In genomic region chr12:48810817-48811453, GRCh38 we compare ENCODE assay signal across 1 cellular context.
TF ChIP-seq lines count a peak whose summit lies in the region.

No MANE protein-coding gene starts in this region.

TF ChIP-seq in endothelial cell of umbilical vein, 7 proteins besides CTCF, POLR2A, EP300 and RAD21:
- TF ChIP-seq JUN (IDR thresholded peaks at IDR 0.05; ENCODE audit: borderline replicate concordance, insufficient read depth, insufficient read length, low read depth) = no peak
- TF ChIP-seq POLR2AphosphoS5 (IDR thresholded peaks at IDR 0.05; ENCODE audit: insufficient read depth, low read depth, low read length) = no peak
- TF ChIP-seq EZH2 (IDR thresholded peaks at IDR 0.05; ENCODE audit: borderline replicate concordance, low read depth, low read length, severe bottlenecking) = no peak
- TF ChIP-seq MYC (IDR thresholded peaks at IDR 0.05; ENCODE audit: low read depth, low read length) = no peak
- no peak for TF ChIP-seq GATA2 (IDR thresholded peaks at IDR 0.05; ENCODE audit: insufficient read depth, insufficient read length, low read depth, low read length)
- TF ChIP-seq MAX (IDR thresholded peaks at IDR 0.05; ENCODE audit: insufficient read depth, insufficient read length) = no peak
- TF ChIP-seq FOS (IDR thresholded peaks at IDR 0.05; ENCODE audit: borderline replicate concordance, insufficient read depth, low read length) = no peak
